ENCODE assay signal across 28 cellular contexts in genomic region chr1:97071163-97071562, GRCh38.
"Had no signal": no experiment of that assay in that cellular context is flagged by ENCODE, and none has a peak within 500 bp of the region (broad histone marks: within the 10 kb centered on the region; RNA-seq: fewer than 3 reads in every experiment).

No MANE protein-coding gene starts in this region.

- H3K27ac ChIP-seq: foreskin keratinocyte, heart left ventricle, left ventricle myocardium inferior, lower lobe of right lung, neural progenitor cell, ovary, right atrium auricular region, sigmoid colon, skin epidermis, testis, tibial nerve, upper lobe of right lung, vagina had no signal

- ATAC-seq: esophagus mucosa; foreskin keratinocyte; heart left ventricle; left cardiac atrium; lower lobe of right lung; natural killer cell treated with Interleukin-12 subunit alpha and Interleukin-12 subunit beta and Interleukin-15 and Interleukin-18, amount 100 ng/mL, for 72 hours; stimulated activated naive B cell treated with anti-CD40 and anti-IgM and Interleukin-4, amounts not matched to agents 10 μg/mL and 1 μg/mL and 100 μg/mL, for 72 hours; stimulated activated naive CD8-positive, alpha-beta T cell treated with anti-CD3 and anti-CD28 coated beads, Interleukin-15, amount 100 ng/mL, for 72 hours; upper lobe of right lung had no signal

- H3K9ac ChIP-seq: neural progenitor cell had no signal

- H3K4me3 Mint-ChIP-seq: memory B cell; mesothelial cell of epicardium; natural killer cell treated with Interleukin-12 subunit alpha and Interleukin-12 subunit beta and Interleukin-15 and Interleukin-18, amount 100 ng/mL, for 72 hours; neural progenitor cell; stimulated activated naive B cell treated with anti-CD40 and anti-IgM and Interleukin-4, amounts not matched to agents 10 μg/mL and 1 μg/mL and 100 μg/mL, for 72 hours; stimulated activated naive CD8-positive, alpha-beta T cell treated with anti-CD3 and anti-CD28 coated beads, Interleukin-15, amount 100 ng/mL, for 72 hours had no signal

- H3K4me1 ChIP-seq: heart left ventricle, left ventricle myocardium inferior, lower lobe of right lung, neural progenitor cell, right atrium auricular region, testis, tibial nerve, upper lobe of right lung, vagina had no signal

- H3K4me3 ChIP-seq: heart left ventricle, left ventricle myocardium inferior, lower lobe of right lung, neural progenitor cell, ovary, right atrium auricular region, sigmoid colon, skin epidermis, testis, tibial nerve, upper lobe of right lung, vagina had no signal

- H3K4me1 Mint-ChIP-seq: memory B cell; mesothelial cell of epicardium; neural progenitor cell; stimulated activated naive B cell treated with anti-CD40 and anti-IgM and Interleukin-4, amounts not matched to agents 10 μg/mL and 1 μg/mL and 100 μg/mL, for 72 hours; stimulated activated naive CD8-positive, alpha-beta T cell treated with anti-CD3 and anti-CD28 coated beads, Interleukin-15, amount 100 ng/mL, for 72 hours had no signal

- H2AFZ ChIP-seq: neural progenitor cell had no signal

- H3K4me2 ChIP-seq: neural progenitor cell had no signal

- H3K27me3 ChIP-seq: foreskin keratinocyte, heart left ventricle, neural progenitor cell, ovary, right atrium auricular region, sigmoid colon, testis, tibial nerve, upper lobe of right lung, vagina had no signal

- H3K27me3 Mint-ChIP-seq: memory B cell; natural killer cell treated with Interleukin-12 subunit alpha and Interleukin-12 subunit beta and Interleukin-15 and Interleukin-18, amount 100 ng/mL, for 72 hours; stimulated activated naive B cell treated with anti-CD40 and anti-IgM and Interleukin-4, amounts not matched to agents 10 μg/mL and 1 μg/mL and 100 μg/mL, for 72 hours; stimulated activated naive CD8-positive, alpha-beta T cell treated with anti-CD3 and anti-CD28 coated beads, Interleukin-15, amount 100 ng/mL, for 72 hours had no signal

- H3K9me3 ChIP-seq: lower lobe of right lung, ovary, right atrium auricular region, sigmoid colon, testis, upper lobe of right lung, vagina had no signal

- FAIRE-seq: endometrium had no signal

- H3K9me3 Mint-ChIP-seq: memory B cell, neural progenitor cell had no signal

- DNase-seq: cortex of kidney; effector memory CD4-positive, alpha-beta T cell; foreskin keratinocyte; heart left ventricle; hypothalamus; islet precursor cell; left cardiac atrium; left ventricle myocardium inferior; lower lobe of right lung; nucleus accumbens; ovary; sigmoid colon; stimulated activated CD4-positive, alpha-beta T cell treated with anti-CD3 and anti-CD28 coated beads, Interleukin-2, amount 100 ng/mL, for 24 hours; stimulated activated CD4-positive, alpha-beta T cell treated with anti-CD3 and anti-CD28 coated beads, Interleukin-4, amount 100 ng/mL, for 4 hours; stimulated activated naive B cell treated with anti-CD40 and anti-IgM and Interleukin-4, amounts not matched to agents 10 μg/mL and 1 μg/mL and 100 μg/mL, for 72 hours; stimulated activated naive CD8-positive, alpha-beta T cell treated with anti-CD3 and anti-CD28 coated beads, Interleukin-15, amount 100 ng/mL, for 72 hours; testis; upper lobe of right lung had no signal

- H3K27ac Mint-ChIP-seq: memory B cell; mesothelial cell of epicardium; natural killer cell treated with Interleukin-12 subunit alpha and Interleukin-12 subunit beta and Interleukin-15 and Interleukin-18, amount 100 ng/mL, for 72 hours; neural progenitor cell; stimulated activated naive B cell treated with anti-CD40 and anti-IgM and Interleukin-4, amounts not matched to agents 10 μg/mL and 1 μg/mL and 100 μg/mL, for 72 hours; stimulated activated naive CD8-positive, alpha-beta T cell treated with anti-CD3 and anti-CD28 coated beads, Interleukin-15, amount 100 ng/mL, for 72 hours had no signal

- H3K36me3 Mint-ChIP-seq: memory B cell; mesothelial cell of epicardium; natural killer cell treated with Interleukin-12 subunit alpha and Interleukin-12 subunit beta and Interleukin-15 and Interleukin-18, amount 100 ng/mL, for 72 hours; neural progenitor cell; stimulated activated naive B cell treated with anti-CD40 and anti-IgM and Interleukin-4, amounts not matched to agents 10 μg/mL and 1 μg/mL and 100 μg/mL, for 72 hours had no signal

- H3K36me3 ChIP-seq: heart left ventricle, lower lobe of right lung, neural progenitor cell, ovary, right atrium auricular region, sigmoid colon, upper lobe of right lung, vagina had no signal
